Comparison of ENCODE assay signal across 9 cellular contexts in the genomic region with DNA sequence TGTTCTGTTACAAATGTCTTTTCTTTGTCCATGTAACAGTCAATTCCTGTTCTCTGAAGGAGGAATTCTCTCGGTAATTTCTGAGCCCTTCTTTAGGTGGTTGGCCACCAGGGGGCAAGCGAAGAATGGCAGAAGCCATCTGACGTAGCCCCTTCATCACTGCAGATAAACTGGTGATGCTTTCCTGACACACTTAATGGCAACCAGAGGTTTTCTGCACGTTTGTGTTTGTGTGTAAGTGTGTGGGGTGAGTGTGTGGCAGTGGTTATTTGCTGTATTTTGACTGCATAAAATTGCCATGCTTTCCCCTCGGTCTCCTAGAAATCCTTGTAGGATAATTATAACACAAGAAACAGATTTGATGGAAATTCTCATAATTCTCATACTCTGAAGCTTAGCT.
DNase-seq lines count a peak whose midpoint lies in the region; ATAC-seq and TF ChIP-seq lines count a peak whose summit lies in the region.
"Had no signal": no experiment of that assay in that cellular context is flagged by ENCODE, and none has a peak within 500 bp of the region (broad histone marks: within the 10 kb centered on the region; RNA-seq: fewer than 3 reads in every experiment).

No MANE protein-coding gene starts in this region.

- H3K27me3 Mint-ChIP-seq in activated CD8-positive, alpha-beta T cell treated with anti-CD3 and anti-CD28 coated beads for 36 hours, result peaks cover 4% of the 10 kb centered on the region
- peaks cover 32 to 35% of the 10 kb centered on the region in 2 donors for H3K27me3 Mint-ChIP-seq in effector memory CD8-positive, alpha-beta T cell

- no peak overlapping the region for H2AK5ac ChIP-seq in mesendoderm (ENCODE audit: low read length)

- no peak overlapping the region for H3K4me3 ChIP-seq in mesendoderm (ENCODE audit: low read length)
- H3K4me3 ChIP-seq: BLaER1 had no signal

- intact Hi-C loops in activated CD8-positive, alpha-beta T cell treated with anti-CD3 and anti-CD28 coated beads for 36 hours (cut with micrococcal nuclease), result loop anchor here (2.0 to 5.0 kb wide), 2 partner anchors 260 to 322 kb away; no protein-coding TSS in a partner anchor

- H3K79me1 ChIP-seq in mesendoderm (ENCODE audit: low read length), result no peaks in the 10 kb centered on the region

- no peak overlapping the region for H3K27ac Mint-ChIP-seq in activated CD8-positive, alpha-beta T cell treated with anti-CD3 and anti-CD28 coated beads for 36 hours
- H3K27ac Mint-ChIP-seq in effector memory CD8-positive, alpha-beta T cell, result no peak overlapping the region

- no peak overlapping the region for H3K4me2 ChIP-seq in mesendoderm (ENCODE audit: low read length)
- H3K4me2 ChIP-seq: BLaER1 had no signal

- DNase-seq in NCI-H146 (lab: John Stamatoyannopoulos, UW) (peak; percentile 45), NCI-H146 treated with DMSO at 0.1 percent for 48 hours (lab: John Stamatoyannopoulos, UW; ENCODE audit: unreplicated experiment) (no peak), NCI-H526 treated with DMSO at 0.1 percent for 48 hours (lab: John Stamatoyannopoulos, UW) (peak; percentile 34), mesendoderm (peak; percentile 85)
- peak; percentile 81 for DNase-seq in activated CD8-positive, alpha-beta T cell treated with anti-CD3 and anti-CD28 coated beads for 36 hours
- DNase-seq in effector memory CD8-positive, alpha-beta T cell, result peak; percentile 26 to 43 (median 35)
- DNase-seq in stimulated activated CD8-positive, alpha-beta memory T cell treated with anti-CD3 and anti-CD28 coated beads, Interleukin-4, amount 100 ng/mL, for 1 hour (ENCODE audit: low read depth in 2 of 2, low spot score in 1 of 2), result peak; percentile 16 to 19

- no peak overlapping the region for H3K56ac ChIP-seq in mesendoderm (ENCODE audit: low read length)

- CTCF ChIA-PET in activated CD8-positive, alpha-beta T cell treated with anti-CD3 and anti-CD28 coated beads for 36 hours (lab: Charles Lee), result interaction anchor here (0.8 to 1.8 kb wide), 9 partner anchors 9 to 411 kb away, joined by 3 to 7 read pairs (median 3); no protein-coding TSS in a partner anchor

- H2BK5ac ChIP-seq in mesendoderm (ENCODE audit: low read length), result no peak overlapping the region

- H4K8ac ChIP-seq in mesendoderm (ENCODE audit: low read depth, low read length), result peak overlapping the region; percentile 79

- H3K79me2 ChIP-seq in mesendoderm (ENCODE audit: control insufficient read depth, insufficient read depth, low read length), result no peaks in the 10 kb centered on the region

- H3K27ac ChIP-seq in mesendoderm (ENCODE audit: low read depth, low read length), result no peak overlapping the region
- H3K27ac ChIP-seq: BLaER1 had no signal

- no peak overlapping the region for H3K9ac ChIP-seq in mesendoderm (ENCODE audit: low read length)
- H3K9ac ChIP-seq: BLaER1 had no signal

- no peak overlapping the region for H2BK15ac ChIP-seq in mesendoderm (replicated peaks; ENCODE audit: low read depth)

- no peak overlapping the region for H2BK120ac ChIP-seq in mesendoderm (ENCODE audit: low read depth, low read length)

- H3K27me3 ChIP-seq in mesendoderm (ENCODE audit: insufficient read depth, low read length, poor library complexity), result no peaks in the 10 kb centered on the region
- H3K27me3 ChIP-seq: BLaER1 had no signal

- H3K4me3 Mint-ChIP-seq in activated CD8-positive, alpha-beta T cell treated with anti-CD3 and anti-CD28 coated beads for 36 hours, result no peak overlapping the region
- H3K4me3 Mint-ChIP-seq in effector memory CD8-positive, alpha-beta T cell, result no peak overlapping the region

- no peaks in the 10 kb centered on the region for H3K36me3 ChIP-seq in mesendoderm (ENCODE audit: control insufficient read depth, insufficient read depth, low read length)
- H3K36me3 ChIP-seq: BLaER1 had no signal

- ATAC-seq in HG03064 (IDR thresholded peaks at IDR 0.05; ENCODE audit: low read depth, unreplicated experiment), result peak; percentile 62
- peak; percentile 27 for ATAC-seq in activated CD8-positive, alpha-beta T cell treated with anti-CD3 and anti-CD28 coated beads for 36 hours
- ATAC-seq in effector memory CD8-positive, alpha-beta T cell (replicated peaks), result peak; percentile 42

- no peaks in the 10 kb centered on the region for H3K36me3 Mint-ChIP-seq in activated CD8-positive, alpha-beta T cell treated with anti-CD3 and anti-CD28 coated beads for 36 hours (ENCODE audit: low read depth)
- H3K36me3 Mint-ChIP-seq in effector memory CD8-positive, alpha-beta T cell (ENCODE audit: insufficient read depth), result no peaks in the 10 kb centered on the region

- POLR2A ChIA-PET in activated CD8-positive, alpha-beta T cell treated with anti-CD3 and anti-CD28 coated beads for 36 hours (lab: Charles Lee), result no interaction called here

- H3K18ac ChIP-seq in mesendoderm (ENCODE audit: low read length), result no peak overlapping the region

- no peak overlapping the region for H3K4ac ChIP-seq in mesendoderm (ENCODE audit: low read depth, low read length)

- peak; percentile 87 for TF ChIP-seq CTCF in activated CD8-positive, alpha-beta T cell treated with anti-CD3 and anti-CD28 coated beads for 36 hours (IDR thresholded peaks at IDR 0.05)

- H4K5ac ChIP-seq in mesendoderm (ENCODE audit: low read length), result no peak overlapping the region

- H3K9me3 Mint-ChIP-seq in activated CD8-positive, alpha-beta T cell treated with anti-CD3 and anti-CD28 coated beads for 36 hours, result no peaks in the 10 kb centered on the region
- no peaks in the 10 kb centered on the region for H3K9me3 Mint-ChIP-seq in effector memory CD8-positive, alpha-beta T cell

- no peaks in the 10 kb centered on the region for H3K4me1 Mint-ChIP-seq in activated CD8-positive, alpha-beta T cell treated with anti-CD3 and anti-CD28 coated beads for 36 hours (ENCODE audit: low read depth)
- H3K4me1 Mint-ChIP-seq in effector memory CD8-positive, alpha-beta T cell (ENCODE audit: low read depth in 2 of 2), result no peaks in the 10 kb centered on the region

- no CpG with 5 or more reads among the region's 5 CpGs for WGBS in mesendoderm (ENCODE audit: extremely low coverage, insufficient coverage, low lambda C conversion rate)

- H3K23ac ChIP-seq in mesendoderm (ENCODE audit: low read length), result no peak overlapping the region

- H3K4me1 ChIP-seq in mesendoderm (ENCODE audit: control insufficient read depth, low read depth, low read length), result no peaks in the 10 kb centered on the region
- H3K4me1 ChIP-seq: BLaER1 had no signal
